Comparison of ENCODE assay signal across 10 cellular contexts in genomic region chrX:65673857-65674350, GRCh38. TPM values are rescaled to one million over a fixed set of nuclear protein-coding genes. Genes with fewer than 3 reads are reported as not detected.
DNase-seq lines count a peak whose midpoint lies in the region; ATAC-seq, FAIRE-seq and TF ChIP-seq lines count a peak whose summit lies in the region.
"Had no signal": no experiment of that assay in that cellular context is flagged by ENCODE, and none has a peak within 500 bp of the region (broad histone marks: within the 10 kb centered on the region; RNA-seq: fewer than 3 reads in every experiment).

No MANE protein-coding gene starts in this region.

- peaks cover 69% of the 10 kb centered on the region for H3K4me1 Mint-ChIP-seq in activated T-helper 2 cell treated with anti-CD3 and anti-CD28 coated beads, Interferon-gamma antibody, Interleukin-2, Interleukin-4, amounts not matched to agents 10 μg/mL and 5 μg/mL and 100 μg/mL, durations not matched to agents 14 hours and 24 hours and 36 hours (ENCODE audit: low read depth)
- peaks cover 47 to 70% of the 10 kb centered on the region in 2 donors for H3K4me1 Mint-ChIP-seq in stimulated activated naive B cell treated with anti-CD40 and anti-IgM and Interleukin-4, amounts not matched to agents 10 μg/mL and 1 μg/mL and 100 μg/mL, for 72 hours

- H3K36me3 ChIP-seq in heart left ventricle = peaks cover 0 to 10% (median 0%) of the 10 kb centered on the region in 9 donors

- H3K4me3 ChIP-seq in HL-60 (replicated peaks; ENCODE audit: insufficient read depth, low read length) (peak overlapping the region; percentile 13; the same call in 1 of the 2 replicates), heart left ventricle (peak overlapping the region in 6 of 12 donors; percentile 10 to 30 (median 19))

- no peaks in the 10 kb centered on the region for H3K27me3 Mint-ChIP-seq in activated T-helper 2 cell treated with anti-CD3 and anti-CD28 coated beads, Interferon-gamma antibody, Interleukin-2, Interleukin-4, amounts not matched to agents 10 μg/mL and 5 μg/mL and 100 μg/mL, durations not matched to agents 14 hours and 24 hours and 36 hours (ENCODE audit: low read depth)
- H3K27me3 Mint-ChIP-seq in stimulated activated naive B cell treated with anti-CD40 and anti-IgM and Interleukin-4, amounts not matched to agents 10 μg/mL and 1 μg/mL and 100 μg/mL, for 72 hours = no peaks in the 10 kb centered on the region
- H3K27me3 Mint-ChIP-seq: progenitor cell of endocrine pancreas had no signal

- H3K9me3 ChIP-seq in heart left ventricle = no peaks in the 10 kb centered on the region

- peak overlapping the region; percentile 97 for H3K27ac Mint-ChIP-seq in activated T-helper 2 cell treated with anti-CD3 and anti-CD28 coated beads, Interferon-gamma antibody, Interleukin-2, Interleukin-4, amounts not matched to agents 10 μg/mL and 5 μg/mL and 100 μg/mL, durations not matched to agents 14 hours and 24 hours and 36 hours
- H3K27ac Mint-ChIP-seq in stimulated activated naive B cell treated with anti-CD40 and anti-IgM and Interleukin-4, amounts not matched to agents 10 μg/mL and 1 μg/mL and 100 μg/mL, for 72 hours = peak overlapping the region; percentile 26
- H3K27ac Mint-ChIP-seq: progenitor cell of endocrine pancreas had no signal

- no peak for DNase-seq in HL-60 (ENCODE audit: low read depth in 1 of 2, low spot score in 1 of 2)
- DNase-seq in activated T-helper 2 cell treated with anti-CD3 and anti-CD28 coated beads, Interferon-gamma antibody, Interleukin-2, Interleukin-4, amounts not matched to agents 10 μg/mL and 5 μg/mL and 100 μg/mL, durations not matched to agents 14 hours and 24 hours and 36 hours (ENCODE audit: low spot score) = no peak
- no peak for DNase-seq in heart left ventricle
- DNase-seq in stimulated activated naive B cell treated with anti-CD40 and anti-IgM and Interleukin-4, amounts not matched to agents 10 μg/mL and 1 μg/mL and 100 μg/mL, for 72 hours = no peak
- DNase-seq in effector CD8-positive, alpha-beta T cell (lab: John Stamatoyannopoulos, UW) = no peak
- DNase-seq in urothelium cell line (ENCODE audit: low spot score) = no peak
- no peak for DNase-seq in stimulated activated CD4-positive, alpha-beta T cell treated with anti-CD3 and anti-CD28 coated beads, Interleukin-12 subunit alpha, Interleukin-12 subunit beta, amount 100 ng/mL, for 4 hours

- peaks cover 81% of the 10 kb centered on the region for H3K36me3 Mint-ChIP-seq in activated T-helper 2 cell treated with anti-CD3 and anti-CD28 coated beads, Interferon-gamma antibody, Interleukin-2, Interleukin-4, amounts not matched to agents 10 μg/mL and 5 μg/mL and 100 μg/mL, durations not matched to agents 14 hours and 24 hours and 36 hours (ENCODE audit: low read depth)
- peaks cover 27 to 42% of the 10 kb centered on the region in 2 donors for H3K36me3 Mint-ChIP-seq in stimulated activated naive B cell treated with anti-CD40 and anti-IgM and Interleukin-4, amounts not matched to agents 10 μg/mL and 1 μg/mL and 100 μg/mL, for 72 hours

- no peak for TF ChIP-seq POLR2A in heart left ventricle (IDR thresholded peaks at IDR 0.05)

- WGBS in heart left ventricle, 4 donors = 9 to 51% (median 39%) methylated on average over 4 of the region's 4 CpGs

- no peaks in the 10 kb centered on the region for H3K27me3 ChIP-seq in HL-60 (ENCODE audit: insufficient read depth, poor library complexity, severe bottlenecking)
- peaks cover 0 to 3% (median 0%) of the 10 kb centered on the region in 9 donors for H3K27me3 ChIP-seq in heart left ventricle

- peaks cover 2 to 100% (median 75%) of the 10 kb centered on the region in 12 donors for H3K4me1 ChIP-seq in heart left ventricle

- H3K27ac ChIP-seq in HL-60 (replicated peaks) (peak overlapping the region; percentile 28), heart left ventricle (peak overlapping the region; percentile 44 to 100 (median 82))

- intact Hi-C loops in activated T-helper 2 cell treated with anti-CD3 and anti-CD28 coated beads, Interferon-gamma antibody, Interleukin-2, Interleukin-4, amounts not matched to agents 10 μg/mL and 5 μg/mL and 100 μg/mL, durations not matched to agents 14 hours and 24 hours and 36 hours (cut with micrococcal nuclease) = loop anchor here (1.0 to 2.0 kb wide), 3 partner anchors 15 to 79 kb away; no protein-coding TSS in a partner anchor
- intact Hi-C loops in heart left ventricle (cut with DNase I) = loop anchor here in 3 of 10 donors (2.0 to 5.0 kb wide), 2 partner anchors 33 kb away; no protein-coding TSS in a partner anchor

- ATAC-seq in heart left ventricle (peak; percentile 51 to 62 (median 59)), HG03025 (IDR thresholded peaks at IDR 0.05; ENCODE audit: low FRiP score, unreplicated experiment) (no peak)
- ATAC-seq in stimulated activated naive B cell treated with anti-CD40 and anti-IgM and Interleukin-4, amounts not matched to agents 10 μg/mL and 1 μg/mL and 100 μg/mL, for 72 hours (replicated peaks) = peak; percentile 20 to 27

- H3K9me3 Mint-ChIP-seq in activated T-helper 2 cell treated with anti-CD3 and anti-CD28 coated beads, Interferon-gamma antibody, Interleukin-2, Interleukin-4, amounts not matched to agents 10 μg/mL and 5 μg/mL and 100 μg/mL, durations not matched to agents 14 hours and 24 hours and 36 hours = no peaks in the 10 kb centered on the region
- no peaks in the 10 kb centered on the region for H3K9me3 Mint-ChIP-seq in stimulated activated naive B cell treated with anti-CD40 and anti-IgM and Interleukin-4, amounts not matched to agents 10 μg/mL and 1 μg/mL and 100 μg/mL, for 72 hours

- FAIRE-seq in urothelium cell line (lab: Jason Lieb, UNC) = no peak
- FAIRE-seq: HTR-8/SVneo had no signal

- TF ChIP-seq CTCF in HL-60 (IDR thresholded peaks at IDR 0.05; ENCODE audit: insufficient read depth, low read length) (no peak), heart left ventricle (IDR thresholded peaks at IDR 0.05) (no peak)

- peak overlapping the region; percentile 82 for H3K4me3 Mint-ChIP-seq in activated T-helper 2 cell treated with anti-CD3 and anti-CD28 coated beads, Interferon-gamma antibody, Interleukin-2, Interleukin-4, amounts not matched to agents 10 μg/mL and 5 μg/mL and 100 μg/mL, durations not matched to agents 14 hours and 24 hours and 36 hours (ENCODE audit: low read depth)
- H3K4me3 Mint-ChIP-seq in stimulated activated naive B cell treated with anti-CD40 and anti-IgM and Interleukin-4, amounts not matched to agents 10 μg/mL and 1 μg/mL and 100 μg/mL, for 72 hours = peak overlapping the region; percentile 11 to 64

RNA-seq across cellular contexts. Expression of gene MSN, which starts 6.5 kb away (rescaled TPM):
- total RNA-seq in activated T-helper 2 cell treated with anti-CD3 and anti-CD28 coated beads, Interferon-gamma antibody, Interleukin-2, Interleukin-4, amounts not matched to agents 10 μg/mL and 5 μg/mL and 100 μg/mL, durations not matched to agents 14 hours and 24 hours and 36 hours = 473 and 476 TPM in 2 replicates
- 100 to 1,000 TPM in 8 of 9 donors, 10 to 100 TPM in 1; 99.6 to 298 (median 153) TPM for total RNA-seq in heart left ventricle
- polyA plus RNA-seq in heart left ventricle = 100 to 1,000 TPM in 1 of 2 donors, 10 to 100 TPM in 1; 48.9 to 178 TPM
